34 cellular contexts compared by ENCODE assay signal in the genomic region with DNA sequence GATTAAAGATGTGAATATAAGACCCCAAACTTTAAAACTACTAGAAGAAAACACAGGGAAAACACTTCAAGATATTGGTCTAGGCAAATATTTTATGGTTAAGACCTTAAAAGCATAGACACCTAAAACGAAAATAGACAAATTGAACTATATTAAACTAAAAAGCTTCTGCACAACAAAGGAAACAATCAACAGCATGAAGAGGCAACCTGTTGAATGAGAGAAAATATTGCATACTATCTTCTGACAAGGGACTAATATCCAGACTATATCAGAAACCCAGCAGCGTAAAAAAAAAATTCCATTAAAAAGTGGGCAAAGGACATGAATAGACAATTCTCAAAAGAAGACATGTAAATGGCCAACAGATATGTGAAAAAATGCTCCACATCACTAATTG.
"Had no signal": no experiment of that assay in that cellular context is flagged by ENCODE, and none has a peak within 500 bp of the region (broad histone marks: within the 10 kb centered on the region; RNA-seq: fewer than 3 reads in every experiment).

No MANE protein-coding gene starts in this region.

- DNase-seq: Karpas-422, Kasumi-1, MG63, MM.1S, MV-4-11, NCI-H1048, NCI-H1092, NCI-H1092 treated with DMSO at 0.1 percent for 48 hours, NCI-H1105, NCI-H1105 treated with DMSO at 0.1 percent for 48 hours, NCI-H1417, NCI-H1417 treated with DMSO at 0.1 percent for 48 hours, NCI-H1436, NCI-H1436 treated with DMSO at 0.1 percent for 48 hours, NCI-H146, NCI-H1694, NCI-H1694 treated with DMSO at 0.1 percent for 48 hours, NCI-H187, NCI-H187 treated with DMSO at 0.1 percent for 48 hours, NCI-H1930, NCI-H2029, NCI-H2029 treated with DMSO at 0.1 percent for 48 hours, NCI-H2081, NCI-H2081 treated with DMSO at 0.1 percent for 48 hours, NCI-H2107, NCI-H2171, NCI-H2171 treated with DMSO at 0.1 percent for 48 hours, NCI-H2227 treated with DMSO at 0.1 percent for 48 hours, NCI-H345, NCI-H446, NCI-H446 treated with DMSO at 0.1 percent for 48 hours, NCI-H510A, NCI-H510A treated with DMSO at 0.1 percent for 48 hours, NCI-H524 had no signal

- H3K9me3 ChIP-seq: MG63 had no signal

- H3K4me3 ChIP-seq: MG63 had no signal

- H3K36me3 ChIP-seq: MG63 had no signal
